23 cellular contexts compared by ENCODE assay signal in the genomic region with DNA sequence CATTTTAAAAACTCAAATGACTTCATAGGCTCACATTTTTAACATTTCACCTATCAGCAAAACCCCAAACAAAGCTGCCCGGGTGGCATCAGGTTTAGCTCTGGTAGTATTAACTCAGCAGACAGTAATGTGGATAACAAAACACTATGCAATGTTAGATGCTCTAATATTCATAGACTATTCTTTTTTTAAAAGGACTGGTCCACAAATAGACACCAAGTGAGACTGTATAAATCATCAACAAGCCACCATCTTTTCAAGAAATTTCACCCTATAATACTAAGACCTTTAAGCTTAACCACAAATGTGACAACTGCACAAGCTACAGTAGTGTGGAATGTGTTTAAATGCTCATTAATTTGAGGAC. TPM values are rescaled to one million over a fixed set of nuclear protein-coding genes. Genes with fewer than 3 reads are reported as not detected.
DNase-seq lines count a peak whose midpoint lies in the region; ATAC-seq, FAIRE-seq and TF ChIP-seq lines count a peak whose summit lies in the region.
"Had no signal": no experiment of that assay in that cellular context is flagged by ENCODE, and none has a peak within 500 bp of the region (broad histone marks: within the 10 kb centered on the region; RNA-seq: fewer than 3 reads in every experiment).

No MANE protein-coding gene starts in this region.

- peak overlapping the region; percentile 98 for H3K27ac ChIP-seq in OCI-LY7 (ENCODE audit: low read depth, low read length, poor library complexity, severe bottlenecking)
- H3K27ac ChIP-seq: parathyroid adenoma, right lobe of liver had no signal

- peak overlapping the region; percentile 14; the same call in 1 of the 2 replicates for H2AFZ ChIP-seq in OCI-LY7 (ENCODE audit: low read length)
- H2AFZ ChIP-seq: parathyroid adenoma had no signal

- H3K4me1 ChIP-seq in OCI-LY7 (ENCODE audit: insufficient read depth, low read length, poor library complexity, severe bottlenecking) = peaks cover 87% of the 10 kb centered on the region

- DNase-seq in natural killer cell = no peak
- DNase-seq in natural killer cell treated with Interleukin-12 subunit alpha and Interleukin-12 subunit beta and Interleukin-15 and Interleukin-18, amount 100 ng/mL, for 72 hours (ENCODE audit: low spot score) = no peak
- no peak for DNase-seq in OCI-LY7 (ENCODE audit: low spot score)
- no peak for DNase-seq in memory B cell (ENCODE audit: low spot score in 2 of 2)
- no peak for DNase-seq in GM12892 (ENCODE audit: insufficient read length)
- DNase-seq in NCI-H526 treated with DMSO at 0.1 percent for 48 hours (lab: John Stamatoyannopoulos, UW) = no peak
- no peak for DNase-seq in activated CD4-positive, alpha-beta T cell treated with anti-CD3 and anti-CD28 coated beads for 48 hours
- DNase-seq: ACHN; activated CD4-positive, alpha-beta T cell treated with anti-CD3 and anti-CD28 coated beads, Interleukin-2, amount 50 U/mL, for 1 hour; activated naive CD4-positive, alpha-beta T cell; CD8-positive, alpha-beta memory T cell; central memory CD4-positive, alpha-beta T cell; DND-41; effector CD4-positive, alpha-beta T cell; kidney glomerular epithelial cell; mammary epithelial cell; MG63; nephron progenitor cell; Right ventricle myocardium superior; stimulated activated CD4-positive, alpha-beta T cell treated with anti-CD3 and anti-CD28 coated beads, Interleukin-1b, Interleukin-23, amount 100 ng/mL, for 48 hours had no signal

- POLR2A ChIA-PET in OCI-LY7 (lab: Charles Lee) = interaction anchor here (0.7 to 2.9 kb wide), 18 partner anchors 8 to 276 kb away, joined by 3 to 15 read pairs (median 4); a partner anchor contains a TSS

- TF ChIP-seq CTCF in natural killer cell (IDR thresholded peaks at IDR 0.05) = no peak
- no peak for TF ChIP-seq CTCF in OCI-LY7 (conservative IDR thresholded peaks at IDR 0.05; ENCODE audit: low read length)

- peak in 2 of 3 donors; percentile 31 to 53 for ATAC-seq in natural killer cell
- no peak for ATAC-seq in natural killer cell treated with Interleukin-12 subunit alpha and Interleukin-12 subunit beta and Interleukin-15 and Interleukin-18, amount 100 ng/mL, for 72 hours
- ATAC-seq in memory B cell (ENCODE audit: low read depth) = no peak
- no peak for ATAC-seq in HG02642 (IDR thresholded peaks at IDR 0.05; ENCODE audit: poor library complexity, unreplicated experiment)

- peak overlapping the region; percentile 80 for H3K4me2 ChIP-seq in OCI-LY7 (ENCODE audit: low read length)

- no peak for FAIRE-seq in GM12892 (lab: Jason Lieb, UNC)

- no peaks in the 10 kb centered on the region for H3K9me3 ChIP-seq in OCI-LY7 (ENCODE audit: low read length)
- H3K9me3 ChIP-seq: MG63, right lobe of liver had no signal

- H3K27ac Mint-ChIP-seq in natural killer cell (no peak overlapping the region), memory B cell (peak overlapping the region; percentile 98)
- no peak overlapping the region for H3K27ac Mint-ChIP-seq in natural killer cell treated with Interleukin-12 subunit alpha and Interleukin-12 subunit beta and Interleukin-15 and Interleukin-18, amount 100 ng/mL, for 72 hours
- H3K27ac Mint-ChIP-seq: nephron progenitor cell had no signal

- no peaks in the 10 kb centered on the region for H3K9me2 ChIP-seq in OCI-LY7 (ENCODE audit: insufficient read depth, low read length)

- H3K9me3 Mint-ChIP-seq in natural killer cell (no peaks in the 10 kb centered on the region), memory B cell (no peaks in the 10 kb centered on the region)
- no peaks in the 10 kb centered on the region for H3K9me3 Mint-ChIP-seq in natural killer cell treated with Interleukin-12 subunit alpha and Interleukin-12 subunit beta and Interleukin-15 and Interleukin-18, amount 100 ng/mL, for 72 hours
- H3K9me3 Mint-ChIP-seq: CD8-positive, alpha-beta memory T cell; nephron progenitor cell had no signal

- H3K4me3 Mint-ChIP-seq in natural killer cell (no peak overlapping the region), memory B cell (no peak overlapping the region)
- H3K4me3 Mint-ChIP-seq in natural killer cell treated with Interleukin-12 subunit alpha and Interleukin-12 subunit beta and Interleukin-15 and Interleukin-18, amount 100 ng/mL, for 72 hours = no peak overlapping the region
- H3K4me3 Mint-ChIP-seq: CD8-positive, alpha-beta memory T cell; nephron progenitor cell had no signal

- H3K27me3 Mint-ChIP-seq in natural killer cell (ENCODE audit: low read depth in 2 of 2) (no peaks in the 10 kb centered on the region), memory B cell (no peaks in the 10 kb centered on the region)
- no peaks in the 10 kb centered on the region for H3K27me3 Mint-ChIP-seq in natural killer cell treated with Interleukin-12 subunit alpha and Interleukin-12 subunit beta and Interleukin-15 and Interleukin-18, amount 100 ng/mL, for 72 hours
- H3K27me3 Mint-ChIP-seq: CD8-positive, alpha-beta memory T cell had no signal

- TSS peak; percentile 85 for BruUV-seq in OCI-LY7 (replicated peaks; lab: Mats Ljungman, UMichigan)

- intact Hi-C loops in natural killer cell (cut with micrococcal nuclease) = no loop called here
- intact Hi-C loops in OCI-LY7 (cut with micrococcal nuclease; ENCODE audit: unreplicated experiment) = loop anchor here (2.0 to 5.0 kb wide), 4 partner anchors 26 to 124 kb away; a partner anchor contains a TSS

- H3K36me3 Mint-ChIP-seq in natural killer cell (peaks cover 36% of the 10 kb centered on the region), memory B cell (peaks cover 42% of the 10 kb centered on the region)
- H3K36me3 Mint-ChIP-seq in natural killer cell treated with Interleukin-12 subunit alpha and Interleukin-12 subunit beta and Interleukin-15 and Interleukin-18, amount 100 ng/mL, for 72 hours = peaks cover 36% of the 10 kb centered on the region

- peak overlapping the region; percentile 65 for H3K4me3 ChIP-seq in OCI-LY7 (ENCODE audit: low read depth, low read length, poor library complexity, severe bottlenecking)
- H3K4me3 ChIP-seq: MG63, right lobe of liver had no signal

- CTCF ChIA-PET in OCI-LY7 (lab: Charles Lee; ENCODE audit: unreplicated experiment) = interaction anchor here (0.5 to 1.1 kb wide), 4 partner anchors 23 to 290 kb away, joined by 3 to 5 read pairs (median 4); a partner anchor contains a TSS

- peaks cover 56% of the 10 kb centered on the region for H3K79me2 ChIP-seq in OCI-LY7 (ENCODE audit: insufficient read depth, low read depth, low read length)

- peaks cover 78% of the 10 kb centered on the region for H3K36me3 ChIP-seq in OCI-LY7 (ENCODE audit: insufficient read depth, low read length)

- no peaks in the 10 kb centered on the region for H4K20me1 ChIP-seq in OCI-LY7 (ENCODE audit: insufficient read depth, low read length)

- H3K4me1 Mint-ChIP-seq in natural killer cell = peaks cover 9 to 22% of the 10 kb centered on the region in 2 donors
- H3K4me1 Mint-ChIP-seq in natural killer cell treated with Interleukin-12 subunit alpha and Interleukin-12 subunit beta and Interleukin-15 and Interleukin-18, amount 100 ng/mL, for 72 hours (ENCODE audit: low read depth in 2 of 2) = peaks cover 13 to 15% of the 10 kb centered on the region in 2 donors
- H3K4me1 Mint-ChIP-seq in memory B cell = peaks cover 24% of the 10 kb centered on the region

- no peak for TF ChIP-seq POLR2A in GM12892 (IDR thresholded peaks at IDR 0.05; ENCODE audit: low read depth, low read length)

RNA-seq across cellular contexts. Expression of a gene that starts 20.2 kb away (rescaled TPM):
- 10 to 100 TPM in 2 of 3 donors, 1 to 10 TPM in 1; 5.3 to 20.0 (median 12.5) TPM for total RNA-seq in natural killer cell
- total RNA-seq in natural killer cell treated with Interleukin-12 subunit alpha and Interleukin-12 subunit beta and Interleukin-15 and Interleukin-18, amount 100 ng/mL, for 72 hours = 1 to 10 TPM in 1 of 2 donors, under 1 TPM in 1; 0.43 to 1.1 TPM
- 28.3 and 31.8 TPM in 2 replicates for total RNA-seq in OCI-LY7 (2014; rRNA removed; shearing (Covaris generic))
- 27.8 and 31.6 TPM in 2 replicates for total RNA-seq in OCI-LY7 (2022)
- 23.2 TPM for polyA plus RNA-seq in GM12892 (2012; ENCODE audit: missing spikeins)

RNA-seq across cellular contexts. Expression of a gene that starts 54.2 kb away (rescaled TPM):
- total RNA-seq in natural killer cell = 10 to 100 TPM; 63.4 to 99.2 (median 68.9) TPM
- total RNA-seq in natural killer cell treated with Interleukin-12 subunit alpha and Interleukin-12 subunit beta and Interleukin-15 and Interleukin-18, amount 100 ng/mL, for 72 hours = 10 to 100 TPM; 62.4 to 73.2 TPM
- 79.8 and 96.0 TPM in 2 replicates for total RNA-seq in OCI-LY7 (2014; rRNA removed; shearing (Covaris generic))
- 88.6 and 96.7 TPM in 2 replicates for total RNA-seq in OCI-LY7 (2022)
- 37.2 TPM for polyA plus RNA-seq in GM12892 (2012; ENCODE audit: missing spikeins)

Comparison
In these comparisons a context has a peak if more than half of its experiments do, and no peak if none do; other contexts are left out.
1. ATAC-seq: peak in natural killer cell (2 of 3); none in natural killer cell treated with Interleukin-12 subunit alpha and Interleukin-12 subunit beta and Interleukin-15 and Interleukin-18, amount 100 ng/mL, for 72 hours (0 of 2), memory B cell (single experiment) and HG02642 (single experiment).